ENCODE assay signal across 8 cellular contexts in the genomic region with DNA sequence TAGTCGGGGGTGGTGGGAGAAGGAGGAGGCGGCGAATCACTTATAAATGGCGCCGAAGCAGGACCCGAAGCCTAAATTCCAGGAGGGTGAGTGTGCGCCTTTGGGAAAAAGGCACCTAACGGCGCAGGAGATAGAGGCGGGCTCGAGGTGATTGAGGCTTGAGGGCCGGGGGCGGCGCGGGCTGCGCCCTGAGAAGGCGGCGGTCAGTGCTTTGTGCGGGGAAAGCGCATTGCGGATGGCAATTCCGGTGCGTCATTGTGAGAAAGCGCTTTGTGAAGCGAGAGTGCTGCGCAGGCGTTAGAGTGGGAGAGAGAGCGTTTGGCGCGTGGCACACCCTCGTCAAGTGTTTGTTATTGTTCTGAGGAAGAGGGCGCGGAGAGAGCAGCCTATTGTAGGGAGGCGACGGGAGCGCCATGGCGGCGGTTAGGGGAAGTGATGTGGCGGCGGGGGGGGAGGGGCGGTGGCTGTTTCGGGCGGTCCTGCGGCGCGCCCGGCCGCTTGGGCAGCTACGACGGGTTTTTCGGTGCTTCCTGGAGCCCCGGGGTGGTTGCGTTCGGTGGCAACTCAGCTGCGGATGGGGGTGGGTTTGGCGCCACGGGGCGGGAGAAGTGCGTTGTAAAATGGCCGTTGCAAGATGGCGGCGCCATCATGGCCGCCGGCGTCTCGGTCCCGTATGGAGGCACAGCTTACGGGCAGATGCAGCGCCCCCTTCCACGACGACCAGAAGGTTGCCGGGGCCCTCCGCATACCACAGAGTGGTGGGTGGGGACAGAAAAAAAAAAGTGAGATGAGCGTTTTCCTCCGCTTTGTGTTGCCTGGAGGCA. TPM values are rescaled to one million over a fixed set of nuclear protein-coding genes. Genes with fewer than 3 reads are reported as not detected.
DNase-seq lines count a peak whose midpoint lies in the region; ATAC-seq and TF ChIP-seq lines count a peak whose summit lies in the region.

No MANE protein-coding gene starts in this region.

- H3K9ac ChIP-seq in iPS-18a (ENCODE audit: low read length), result peak overlapping the region; percentile 100
- peak overlapping the region; percentile 100 for H3K9ac ChIP-seq in skeletal muscle satellite cell (ENCODE audit: low read depth, low read length)

- H3K4me3 Mint-ChIP-seq in brain, result peak overlapping the region; percentile 96 to 100 (median 98)

- H3K36me3 Mint-ChIP-seq in brain, result peaks cover 21% of the 10 kb centered on the region

- no peaks in the 10 kb centered on the region for H3K27me3 ChIP-seq in iPS-18a (ENCODE audit: control insufficient read depth, insufficient read depth, low read length)
- H3K27me3 ChIP-seq in skeletal muscle satellite cell (ENCODE audit: control insufficient read depth, insufficient read depth, low read length), result no peaks in the 10 kb centered on the region

- H3K4me3 ChIP-seq in iPS-18a (ENCODE audit: low read length) (peak overlapping the region; percentile 95), skeletal muscle satellite cell (ENCODE audit: low read length) (peak overlapping the region; percentile 97)

- peak overlapping the region; percentile 97 for H3K4me2 ChIP-seq in skeletal muscle satellite cell (ENCODE audit: low read length)

- H3K9me3 Mint-ChIP-seq in brain, result peaks cover 0 to 3% (median 0%) of the 10 kb centered on the region in 5 experiments

- peak; percentile 45 to 75 for TF ChIP-seq CTCF in brain (conservative IDR thresholded peaks at IDR 0.05)

- H3K4me1 Mint-ChIP-seq in brain, result peaks cover 56% of the 10 kb centered on the region

- H3K27me3 Mint-ChIP-seq in brain, result peaks cover 13% of the 10 kb centered on the region

- peak; percentile 62 for ATAC-seq in GM18517 (IDR thresholded peaks at IDR 0.05; ENCODE audit: unreplicated experiment)
- peak; percentile 63 for ATAC-seq in HG03039 (IDR thresholded peaks at IDR 0.05; ENCODE audit: unreplicated experiment)

- peak overlapping the region; percentile 100 for H3K27ac Mint-ChIP-seq in brain

- DNase-seq in 8988T (peak; percentile 32), NCI-H2081 treated with DMSO at 0.1 percent for 48 hours (lab: John Stamatoyannopoulos, UW) (peak; percentile 72), UCSD-AML1 (lab: John Stamatoyannopoulos, UW; ENCODE audit: unreplicated experiment) (peak; percentile 91)

- H3K9me3 ChIP-seq in iPS-18a (ENCODE audit: control insufficient read depth, low read depth, low read length) (no peaks in the 10 kb centered on the region), skeletal muscle satellite cell (replicated peaks; ENCODE audit: low read length) (no peaks in the 10 kb centered on the region)

- H3K4me1 ChIP-seq in iPS-18a (ENCODE audit: control insufficient read depth, low read depth, low read length) (peaks cover 28% of the 10 kb centered on the region), skeletal muscle satellite cell (ENCODE audit: control insufficient read depth, insufficient read depth, low read length) (peaks cover 30% of the 10 kb centered on the region)

- no peaks in the 10 kb centered on the region for H3K36me3 ChIP-seq in iPS-18a (ENCODE audit: control insufficient read depth, low read depth, low read length)
- H3K36me3 ChIP-seq in skeletal muscle satellite cell (ENCODE audit: insufficient read depth, low read length), result peaks cover 3% of the 10 kb centered on the region

- H3K27ac ChIP-seq in iPS-18a (ENCODE audit: low read length), result peak overlapping the region; percentile 99

RNA-seq across cellular contexts. Expression of gene MORF4L1, which starts 0.5 kb away (rescaled TPM):
- 374 TPM for polyA plus RNA-seq in brain (ENCODE audit: insufficient read depth, low read depth, low replicate concordance)
- total RNA-seq in skeletal muscle satellite cell (2012; rRNA removed), result 234 and 284 TPM in 2 replicates

Comparison
In these comparisons a context has a peak if more than half of its experiments do, and no peak if none do; other contexts are left out.
1. Peak in every context shown above with its lines: DNase-seq, ATAC-seq, H3K4me3 ChIP-seq and H3K27ac ChIP-seq.
2. DNase-seq: peak in every context shown above with its lines; median percentile 91 in UCSD-AML1; 72 in NCI-H2081 treated with DMSO at 0.1 percent for 48 hours; 32 in 8988T.